In the genomic region with DNA sequence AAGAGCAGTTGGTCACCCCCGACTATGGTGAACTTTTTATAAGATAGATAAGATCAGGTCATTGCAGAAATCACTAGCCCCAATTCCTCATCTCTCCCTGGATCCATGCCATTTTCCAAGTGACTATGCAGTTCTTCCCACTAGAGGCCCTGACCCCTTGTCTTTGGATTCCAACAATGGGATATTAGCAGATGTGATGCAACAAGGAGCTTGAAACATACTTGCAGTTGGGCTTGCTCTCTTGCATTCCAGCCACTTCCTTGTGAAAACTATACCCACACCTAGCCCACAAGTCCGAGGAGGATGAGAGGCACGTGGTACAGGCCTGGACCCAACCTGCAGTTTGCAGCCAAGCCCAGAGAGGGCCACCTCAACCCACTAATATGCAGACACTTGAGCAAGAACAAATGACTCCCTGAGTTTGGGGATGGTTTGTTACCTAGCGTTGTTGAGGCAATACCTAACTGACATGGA, we compare ENCODE assay signal across 12 cellular contexts.
A peak's percentile ranks its signal among the peaks of the same experiment; 100 is the strongest.
DNase-seq lines count a peak whose midpoint lies in the region; ATAC-seq and TF ChIP-seq lines count a peak whose summit lies in the region.
"Had no signal": no experiment of that assay in that cellular context is flagged by ENCODE, and none has a peak within 500 bp of the region (broad histone marks: within the 10 kb centered on the region; RNA-seq: fewer than 3 reads in every experiment).

No MANE protein-coding gene starts in this region.

- TF ChIP-seq CTCF in GM06990 (IDR thresholded peaks at IDR 0.05; ENCODE audit: insufficient read depth, low read length, poor library complexity, severe bottlenecking), result peak; percentile 16
- TF ChIP-seq CTCF in natural killer cell (IDR thresholded peaks at IDR 0.05), result peak; percentile 41

- no peaks in the 10 kb centered on the region for H3K9me3 Mint-ChIP-seq in natural killer cell

- no peak overlapping the region for H3K27ac ChIP-seq in Karpas-422 (ENCODE audit: low read length)
- H3K27ac ChIP-seq: parathyroid adenoma had no signal

- no peaks in the 10 kb centered on the region for H3K27me3 ChIP-seq in GM06990 (replicated peaks; ENCODE audit: control insufficient read depth, insufficient read depth, low read length)
- no peaks in the 10 kb centered on the region for H3K27me3 ChIP-seq in Karpas-422 (ENCODE audit: low read length)

- H3K27ac Mint-ChIP-seq in natural killer cell, result peak overlapping the region in 1 of 2 donors; percentile 10

- H4K20me1 ChIP-seq in Karpas-422 (ENCODE audit: insufficient read depth, low read depth, low read length), result no peaks in the 10 kb centered on the region

- DNase-seq in GM06990 (ENCODE audit: extremely low read depth, insufficient read length), result no peak
- DNase-seq in Karpas-422, result peak; percentile 53
- peak; percentile 18 for DNase-seq in dermis blood vessel endothelial cell
- DNase-seq in natural killer cell, result peak; percentile 22
- no peak for DNase-seq in pons (ENCODE audit: low spot score)
- DNase-seq in NCI-H2107 treated with DMSO at 0.1 percent for 48 hours (lab: John Stamatoyannopoulos, UW; ENCODE audit: unreplicated experiment), result no peak
- DNase-seq in stimulated activated CD4-positive, alpha-beta T cell treated with anti-CD3 and anti-CD28 coated beads, Interleukin-4, amount 100 ng/mL, for 24 hours, result no peak
- DNase-seq: activated effector memory CD4-positive, alpha-beta T cell treated with anti-CD3 and anti-CD28 coated beads, Interleukin-2, amount 50 U/mL, for 16 hours; Kasumi-1; NCI-H774; T-helper 9 cell had no signal

- H3K36me3 Mint-ChIP-seq in natural killer cell, result no peaks in the 10 kb centered on the region

- H3K9me2 ChIP-seq in Karpas-422 (replicated peaks; ENCODE audit: insufficient read depth, low read length), result no peaks in the 10 kb centered on the region

- no peak overlapping the region for H3K9ac ChIP-seq in Karpas-422 (ENCODE audit: low read length)
- H3K9ac ChIP-seq: parathyroid adenoma had no signal

- peak; percentile 79 to 93 (median 80) for ATAC-seq in natural killer cell

- no peak overlapping the region for H3K4me2 ChIP-seq in Karpas-422 (ENCODE audit: low read depth, low read length, poor library complexity, severe bottlenecking)

- H3K4me1 ChIP-seq in Karpas-422 (ENCODE audit: low read length), result no peaks in the 10 kb centered on the region
- H3K4me1 ChIP-seq: parathyroid adenoma had no signal

- intact Hi-C loops in natural killer cell (cut with micrococcal nuclease), result loop anchor here (1.0 kb wide), 1 partner anchor 197 kb away; no protein-coding TSS in a partner anchor

- no peak overlapping the region for H3K4me3 Mint-ChIP-seq in natural killer cell

- H3K36me3 ChIP-seq in GM06990 (ENCODE audit: control insufficient read depth, insufficient read depth, low read length), result no peaks in the 10 kb centered on the region; the same call in 1 of the 2 replicates
- H3K36me3 ChIP-seq in Karpas-422 (ENCODE audit: insufficient read depth, low read length), result peaks cover 6% of the 10 kb centered on the region; the same call in 1 of the 2 replicates

- peaks cover 52 to 65% of the 10 kb centered on the region in 2 donors for H3K4me1 Mint-ChIP-seq in natural killer cell

- H3K4me3 ChIP-seq in GM06990 (replicated peaks; ENCODE audit: low read depth, low read length) (no peak overlapping the region), Karpas-422 (ENCODE audit: low read length) (no peak overlapping the region)

- H3K27me3 Mint-ChIP-seq in natural killer cell (ENCODE audit: low read depth in 2 of 2), result no peaks in the 10 kb centered on the region

- H2AFZ ChIP-seq in Karpas-422 (ENCODE audit: low read length), result no peak overlapping the region
- H2AFZ ChIP-seq: parathyroid adenoma had no signal

- no peaks in the 10 kb centered on the region for H3K9me3 ChIP-seq in Karpas-422 (ENCODE audit: low read length)

- H3K79me2 ChIP-seq in Karpas-422 (ENCODE audit: low read length), result peaks cover 63% of the 10 kb centered on the region

Comparison
In these comparisons a context has a peak if more than half of its experiments do, and no peak if none do; other contexts are left out.
1. DNase-seq: peak in Karpas-422 (single experiment), dermis blood vessel endothelial cell (single experiment) and natural killer cell (single experiment); none in GM06990 (single experiment), pons (single experiment), NCI-H2107 treated with DMSO at 0.1 percent for 48 hours (single experiment) and stimulated activated CD4-positive, alpha-beta T cell treated with anti-CD3 and anti-CD28 coated beads, Interleukin-4, amount 100 ng/mL, for 24 hours (single experiment).